Comparison of ENCODE assay signal across 8 cellular contexts in the genomic region with DNA sequence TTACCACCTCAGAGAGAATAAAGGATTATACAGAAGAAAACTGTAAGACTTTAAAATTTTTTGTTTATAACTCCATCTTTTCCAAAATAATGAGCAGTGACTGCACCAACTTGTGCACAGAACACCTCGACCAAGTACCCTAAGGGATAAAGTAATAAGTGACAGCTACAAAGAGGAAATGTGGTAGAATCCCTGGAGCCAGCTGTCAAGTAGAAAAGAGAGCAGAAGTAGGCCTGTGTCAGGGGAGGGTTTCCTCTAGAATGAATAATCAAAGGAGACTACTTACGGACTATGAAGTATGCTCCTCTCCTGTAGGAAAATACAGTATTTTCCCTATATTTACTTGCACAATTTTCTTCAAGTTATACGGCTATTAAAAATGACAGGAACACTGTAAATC. TPM values are rescaled to one million over a fixed set of nuclear protein-coding genes. Genes with fewer than 3 reads are reported as not detected.
A peak's percentile ranks its signal among the peaks of the same experiment; 100 is the strongest.
DNase-seq lines count a peak whose midpoint lies in the region; ATAC-seq and TF ChIP-seq lines count a peak whose summit lies in the region.

No MANE protein-coding gene starts in this region.

- peak overlapping the region; percentile 15 to 96 (median 93) for H3K27ac Mint-ChIP-seq in CD4-positive, alpha-beta memory T cell

- peak overlapping the region; percentile 76 for H3K9ac ChIP-seq in neural cell (ENCODE audit: low read length)

- H3F3A ChIP-seq in neural cell (ENCODE audit: insufficient read depth, low read length, poor library complexity, severe bottlenecking), result no peaks in the 10 kb centered on the region

- peaks cover 29% of the 10 kb centered on the region for H3K79me2 ChIP-seq in neural cell (replicated peaks; ENCODE audit: insufficient read depth, low read length)

- no peak overlapping the region for H2AFZ ChIP-seq in neural cell (ENCODE audit: low read depth, low read length)

- no peak for TF ChIP-seq CTCF in choroid plexus epithelial cell (conservative IDR thresholded peaks at IDR 0.05; ENCODE audit: low read depth, low read length)
- no peak for TF ChIP-seq CTCF in neural cell (IDR thresholded peaks at IDR 0.05; ENCODE audit: poor library complexity, severe bottlenecking)

- intact Hi-C loops in CD4-positive, alpha-beta memory T cell (cut with micrococcal nuclease), result loop anchor here (5.0 kb wide), 1 partner anchor 127 kb away; a partner anchor contains a TSS

- no peak for DNase-seq in CD4-positive, alpha-beta memory T cell
- no peak for DNase-seq in MG63
- DNase-seq in choroid plexus epithelial cell (ENCODE audit: low read depth), result no peak
- no peak for DNase-seq in activated gamma-delta T cell treated with Interleukin-2 at 50 U/mL for 16 hours

- H3K4me2 ChIP-seq in neural cell (ENCODE audit: low read length), result peak overlapping the region; percentile 59

- CTCF ChIA-PET in CD4-positive, alpha-beta memory T cell (lab: Charles Lee; ENCODE audit: partially characterized antibody), result no interaction called here

- POLR2A ChIA-PET in CD4-positive, alpha-beta memory T cell (lab: Charles Lee; ENCODE audit: partially characterized antibody), result interaction anchor here (1.4 kb wide), 2 partner anchors 124 to 301 kb away, joined by 3 read pairs; no protein-coding TSS in a partner anchor

- peaks cover 21 to 45% (median 39%) of the 10 kb centered on the region in 4 donors for H3K4me1 Mint-ChIP-seq in CD4-positive, alpha-beta memory T cell

- H3K36me3 ChIP-seq in CD4-positive, alpha-beta memory T cell (ENCODE audit: insufficient read depth, low read length), result no peaks in the 10 kb centered on the region
- peaks cover 43% of the 10 kb centered on the region for H3K36me3 ChIP-seq in MG63
- no peaks in the 10 kb centered on the region for H3K36me3 ChIP-seq in neural cell (ENCODE audit: insufficient read depth, low read length)

- TF ChIP-seq EP300 in neural cell (conservative IDR thresholded peaks at IDR 0.05; ENCODE audit: poor library complexity, severe bottlenecking), result no peak

- H3K9me3 ChIP-seq in CD4-positive, alpha-beta memory T cell (ENCODE audit: control insufficient read depth in 1 of 2, low read length in 2 of 2), result no peaks in the 10 kb centered on the region
- H3K9me3 ChIP-seq in MG63, result no peaks in the 10 kb centered on the region
- no peaks in the 10 kb centered on the region for H3K9me3 ChIP-seq in neural cell (ENCODE audit: low read length)

- H3K36me3 Mint-ChIP-seq in CD4-positive, alpha-beta memory T cell, result peaks cover 14 to 34% of the 10 kb centered on the region in 2 donors

- H3K27me3 Mint-ChIP-seq in CD4-positive, alpha-beta memory T cell, result no peaks in the 10 kb centered on the region

- peaks cover 23% of the 10 kb centered on the region for H3K4me1 ChIP-seq in CD4-positive, alpha-beta memory T cell (ENCODE audit: insufficient read depth, low read length)

- no peaks in the 10 kb centered on the region for H3K27me3 ChIP-seq in CD4-positive, alpha-beta memory T cell (ENCODE audit: insufficient read depth, low read length)
- no peaks in the 10 kb centered on the region for H3K27me3 ChIP-seq in MG63
- no peaks in the 10 kb centered on the region for H3K27me3 ChIP-seq in neural cell (ENCODE audit: insufficient read depth, low read depth, low read length)

- H4K20me1 ChIP-seq in neural cell (ENCODE audit: insufficient read depth), result no peaks in the 10 kb centered on the region

- peak overlapping the region; percentile 85 to 95 (median 92) for H3K4me3 Mint-ChIP-seq in CD4-positive, alpha-beta memory T cell

- no peaks in the 10 kb centered on the region for H3K9me3 Mint-ChIP-seq in CD4-positive, alpha-beta memory T cell

- ATAC-seq in GM18502 (IDR thresholded peaks at IDR 0.05; ENCODE audit: poor library complexity, unreplicated experiment), result no peak
- ATAC-seq in GM21515 (IDR thresholded peaks at IDR 0.05; ENCODE audit: unreplicated experiment), result no peak
- no peak for ATAC-seq in HG02759 (IDR thresholded peaks at IDR 0.05; ENCODE audit: unreplicated experiment)

- no peak for TF ChIP-seq RAD21 in neural cell (conservative IDR thresholded peaks at IDR 0.05)

- peak overlapping the region in 1 of 2 donors; percentile 80 for H3K4me3 ChIP-seq in CD4-positive, alpha-beta memory T cell (ENCODE audit: low read length in 2 of 2)
- H3K4me3 ChIP-seq in MG63, result peak overlapping the region; percentile 88
- H3K4me3 ChIP-seq in choroid plexus epithelial cell (ENCODE audit: low read depth, low read length), result peak overlapping the region; percentile 76
- H3K4me3 ChIP-seq in neural cell (ENCODE audit: low read length), result peak overlapping the region; percentile 82

- peak overlapping the region; percentile 84 for H3K27ac ChIP-seq in CD4-positive, alpha-beta memory T cell (ENCODE audit: low read depth, low read length)
- peak overlapping the region; percentile 68 for H3K27ac ChIP-seq in neural cell (ENCODE audit: low read length)

- H3K9me2 ChIP-seq in neural cell (ENCODE audit: insufficient read depth, low read length), result no peaks in the 10 kb centered on the region

TF ChIP-seq in neural cell, 6 proteins besides CTCF, POLR2A, EP300 and RAD21:
- TF ChIP-seq, protein P1, sequence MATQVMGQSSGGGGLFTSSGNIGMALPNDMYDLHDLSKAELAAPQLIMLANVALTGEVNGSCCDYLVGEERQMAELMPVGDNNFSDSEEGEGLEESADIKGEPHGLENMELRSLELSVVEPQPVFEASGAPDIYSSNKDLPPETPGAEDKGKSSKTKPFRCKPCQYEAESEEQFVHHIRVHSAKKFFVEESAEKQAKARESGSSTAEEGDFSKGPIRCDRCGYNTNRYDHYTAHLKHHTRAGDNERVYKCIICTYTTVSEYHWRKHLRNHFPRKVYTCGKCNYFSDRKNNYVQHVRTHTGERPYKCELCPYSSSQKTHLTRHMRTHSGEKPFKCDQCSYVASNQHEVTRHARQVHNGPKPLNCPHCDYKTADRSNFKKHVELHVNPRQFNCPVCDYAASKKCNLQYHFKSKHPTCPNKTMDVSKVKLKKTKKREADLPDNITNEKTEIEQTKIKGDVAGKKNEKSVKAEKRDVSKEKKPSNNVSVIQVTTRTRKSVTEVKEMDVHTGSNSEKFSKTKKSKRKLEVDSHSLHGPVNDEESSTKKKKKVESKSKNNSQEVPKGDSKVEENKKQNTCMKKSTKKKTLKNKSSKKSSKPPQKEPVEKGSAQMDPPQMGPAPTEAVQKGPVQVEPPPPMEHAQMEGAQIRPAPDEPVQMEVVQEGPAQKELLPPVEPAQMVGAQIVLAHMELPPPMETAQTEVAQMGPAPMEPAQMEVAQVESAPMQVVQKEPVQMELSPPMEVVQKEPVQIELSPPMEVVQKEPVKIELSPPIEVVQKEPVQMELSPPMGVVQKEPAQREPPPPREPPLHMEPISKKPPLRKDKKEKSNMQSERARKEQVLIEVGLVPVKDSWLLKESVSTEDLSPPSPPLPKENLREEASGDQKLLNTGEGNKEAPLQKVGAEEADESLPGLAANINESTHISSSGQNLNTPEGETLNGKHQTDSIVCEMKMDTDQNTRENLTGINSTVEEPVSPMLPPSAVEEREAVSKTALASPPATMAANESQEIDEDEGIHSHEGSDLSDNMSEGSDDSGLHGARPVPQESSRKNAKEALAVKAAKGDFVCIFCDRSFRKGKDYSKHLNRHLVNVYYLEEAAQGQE (IDR thresholded peaks at IDR 0.05; ENCODE audit: borderline replicate concordance), result no peak
- TF ChIP-seq SMC3 (conservative IDR thresholded peaks at IDR 0.05; ENCODE audit: poor library complexity) (no peak), TAF1 (IDR thresholded peaks at IDR 0.05; ENCODE audit: low read depth) (no peak), POLR2AphosphoS5 (IDR thresholded peaks at IDR 0.05) (no peak), MXI1 (conservative IDR thresholded peaks at IDR 0.05; ENCODE audit: poor library complexity, severe bottlenecking) (no peak), EZH2 (IDR thresholded peaks at IDR 0.05; ENCODE audit: borderline replicate concordance, insufficient read depth, low read length, poor library complexity, severe bottlenecking) (no peak)

RNA-seq across cellular contexts. Expression of a gene that starts 1.2 kb away (rescaled TPM):
- total RNA-seq in CD4-positive, alpha-beta memory T cell, result 10 to 100 TPM; 61.1 to 62.4 TPM
- polyA plus RNA-seq in CD4-positive, alpha-beta memory T cell, result 100 to 1,000 TPM in 1 of 2 donors, 10 to 100 TPM in 1; 84.9 to 122 TPM
- 94.2 and 119 TPM in 2 replicates for total RNA-seq in MG63 (2014; rRNA removed; shearing (Covaris generic); ENCODE audit: low replicate concordance)
- polyA plus RNA-seq in neural cell, result 46.3 and 67.1 TPM in 2 replicates
- polyA minus RNA-seq in neural cell, result 59.4 and 70.7 TPM in 2 replicates

RNA-seq across cellular contexts. Expression of a gene that starts 23.7 kb away (rescaled TPM):
- total RNA-seq in CD4-positive, alpha-beta memory T cell, result under 1 TPM in 1 of 2 experiments, not detected in 1; 0.17 TPM
- under 1 TPM in 1 of 2 donors, not detected in 1; 0.14 TPM for polyA plus RNA-seq in CD4-positive, alpha-beta memory T cell
- 0.07 and 0.25 TPM in 2 replicates for total RNA-seq in MG63 (2014; rRNA removed; shearing (Covaris generic); ENCODE audit: low replicate concordance)
- 3.5 and 6.4 TPM in 2 replicates for polyA plus RNA-seq in neural cell
- polyA minus RNA-seq in neural cell, result 3.9 and 4.3 TPM in 2 replicates
